ENCODE assay signal across 1 cellular context in the genomic region with DNA sequence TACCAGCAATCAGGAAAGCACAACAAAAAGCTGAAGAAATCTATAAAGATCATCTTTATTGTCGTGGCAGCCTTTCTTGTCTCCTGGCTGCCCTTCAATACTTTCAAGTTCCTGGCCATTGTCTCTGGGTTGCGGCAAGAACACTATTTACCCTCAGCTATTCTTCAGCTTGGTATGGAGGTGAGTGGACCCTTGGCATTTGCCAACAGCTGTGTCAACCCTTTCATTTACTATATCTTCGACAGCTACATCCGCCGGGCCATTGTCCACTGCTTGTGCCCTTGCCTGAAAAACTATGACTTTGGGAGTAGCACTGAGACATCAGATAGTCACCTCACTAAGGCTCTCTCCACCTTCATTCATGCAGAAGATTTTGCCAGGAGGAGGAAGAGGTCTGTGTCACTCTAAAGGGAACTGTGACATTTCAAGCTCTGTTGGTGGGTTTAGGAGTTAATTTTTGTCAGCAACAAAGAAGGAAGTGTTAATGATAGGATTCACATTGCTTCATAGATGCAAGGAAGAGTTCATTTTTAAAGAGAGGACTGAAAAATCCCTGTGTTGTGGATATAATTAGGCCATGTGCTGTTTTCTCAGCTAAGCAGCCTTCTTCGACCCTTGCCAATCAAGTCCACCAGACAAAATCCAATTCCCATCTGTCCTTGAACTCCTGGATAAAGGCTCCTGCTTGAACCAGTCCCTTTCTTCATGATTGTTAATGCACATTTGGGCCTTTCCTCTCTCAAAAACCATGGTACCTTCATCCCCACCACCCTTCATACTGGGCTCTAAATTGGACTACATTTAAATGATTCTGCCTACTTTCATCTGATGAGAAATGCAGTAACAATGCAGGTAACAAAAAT.
TF ChIP-seq lines count a peak whose summit lies in the region.

No MANE protein-coding gene starts in this region.

TF ChIP-seq in SK-N-SH, 30 proteins besides CTCF, POLR2A, EP300 and RAD21:
- TF ChIP-seq POLR2AphosphoS5 (IDR thresholded peaks at IDR 0.05; ENCODE audit: low read depth, low read length), result no peak
- TF ChIP-seq, protein P1, sequence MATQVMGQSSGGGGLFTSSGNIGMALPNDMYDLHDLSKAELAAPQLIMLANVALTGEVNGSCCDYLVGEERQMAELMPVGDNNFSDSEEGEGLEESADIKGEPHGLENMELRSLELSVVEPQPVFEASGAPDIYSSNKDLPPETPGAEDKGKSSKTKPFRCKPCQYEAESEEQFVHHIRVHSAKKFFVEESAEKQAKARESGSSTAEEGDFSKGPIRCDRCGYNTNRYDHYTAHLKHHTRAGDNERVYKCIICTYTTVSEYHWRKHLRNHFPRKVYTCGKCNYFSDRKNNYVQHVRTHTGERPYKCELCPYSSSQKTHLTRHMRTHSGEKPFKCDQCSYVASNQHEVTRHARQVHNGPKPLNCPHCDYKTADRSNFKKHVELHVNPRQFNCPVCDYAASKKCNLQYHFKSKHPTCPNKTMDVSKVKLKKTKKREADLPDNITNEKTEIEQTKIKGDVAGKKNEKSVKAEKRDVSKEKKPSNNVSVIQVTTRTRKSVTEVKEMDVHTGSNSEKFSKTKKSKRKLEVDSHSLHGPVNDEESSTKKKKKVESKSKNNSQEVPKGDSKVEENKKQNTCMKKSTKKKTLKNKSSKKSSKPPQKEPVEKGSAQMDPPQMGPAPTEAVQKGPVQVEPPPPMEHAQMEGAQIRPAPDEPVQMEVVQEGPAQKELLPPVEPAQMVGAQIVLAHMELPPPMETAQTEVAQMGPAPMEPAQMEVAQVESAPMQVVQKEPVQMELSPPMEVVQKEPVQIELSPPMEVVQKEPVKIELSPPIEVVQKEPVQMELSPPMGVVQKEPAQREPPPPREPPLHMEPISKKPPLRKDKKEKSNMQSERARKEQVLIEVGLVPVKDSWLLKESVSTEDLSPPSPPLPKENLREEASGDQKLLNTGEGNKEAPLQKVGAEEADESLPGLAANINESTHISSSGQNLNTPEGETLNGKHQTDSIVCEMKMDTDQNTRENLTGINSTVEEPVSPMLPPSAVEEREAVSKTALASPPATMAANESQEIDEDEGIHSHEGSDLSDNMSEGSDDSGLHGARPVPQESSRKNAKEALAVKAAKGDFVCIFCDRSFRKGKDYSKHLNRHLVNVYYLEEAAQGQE (IDR thresholded peaks at IDR 0.05; ENCODE audit: low read depth, low read length), result no peak
